ENCODE assay signal across 35 cellular contexts in the genomic region with DNA sequence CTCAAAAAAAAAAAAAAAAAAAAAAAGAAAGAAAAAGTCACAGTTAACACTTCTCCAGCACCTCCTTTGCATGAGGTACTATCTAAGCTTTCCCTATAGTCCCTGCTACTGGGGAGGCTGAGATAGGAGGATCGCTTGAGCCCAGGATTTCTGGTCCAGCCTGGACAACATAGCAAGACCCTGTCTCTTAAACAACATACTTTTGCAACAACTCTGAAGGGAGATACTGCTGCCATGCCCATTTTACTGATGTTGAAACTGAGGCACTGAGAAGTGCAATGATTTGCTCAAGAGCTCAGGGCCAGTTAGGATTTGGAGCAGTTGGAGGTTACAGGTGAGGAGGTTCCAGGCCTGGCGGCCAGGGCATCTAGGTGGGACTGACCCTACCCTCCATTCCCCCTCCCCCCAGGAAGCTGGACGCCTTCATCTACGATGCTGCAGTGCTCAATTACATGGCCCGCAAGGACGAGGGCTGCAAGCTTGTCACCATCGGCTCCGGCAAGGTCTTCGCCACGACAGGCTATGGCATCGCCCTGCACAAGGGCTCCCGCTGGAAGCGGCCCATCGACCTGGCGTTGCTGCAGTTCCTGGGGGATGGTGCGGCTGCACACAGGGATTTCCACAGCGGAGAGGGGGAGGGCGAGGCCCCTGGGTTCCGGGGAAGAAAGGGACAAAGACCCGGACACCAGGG. TPM values are rescaled to one million over a fixed set of nuclear protein-coding genes. Genes with fewer than 3 reads are reported as not detected.
DNase-seq lines count a peak whose midpoint lies in the region; ATAC-seq, FAIRE-seq and TF ChIP-seq lines count a peak whose summit lies in the region.
"Had no signal": no experiment of that assay in that cellular context is flagged by ENCODE, and none has a peak within 500 bp of the region (broad histone marks: within the 10 kb centered on the region; RNA-seq: fewer than 3 reads in every experiment).

No MANE protein-coding gene starts in this region.

- H3K9me3 ChIP-seq in T-helper 17 cell (ENCODE audit: control insufficient read depth, low read length, poor library complexity, severe bottlenecking) = no peaks in the 10 kb centered on the region
- H3K9me3 ChIP-seq in H1 (ENCODE audit: insufficient read depth in 2 of 2, low read depth in 1 of 2, low read length in 1 of 2) = no peaks in the 10 kb centered on the region
- H3K9me3 ChIP-seq in lower lobe of right lung = no peaks in the 10 kb centered on the region
- H3K9me3 ChIP-seq in effector memory CD4-positive, alpha-beta T cell (ENCODE audit: control insufficient read depth, low read length) = no peaks in the 10 kb centered on the region
- H3K9me3 ChIP-seq: BLaER1 treated with 17β-estradiol and CSF1 and Interleukin-3, amounts not matched to agents 10 nM and 100 nM; breast epithelium; colonic mucosa; esophagus squamous epithelium; gastrocnemius medialis; pancreas; thoracic aorta; vagina had no signal

- no peak overlapping the region for H2BK5ac ChIP-seq in H1 (ENCODE audit: low read depth, low read length)

- H4K8ac ChIP-seq in H1 (ENCODE audit: extremely low read depth, insufficient read depth, low read length) = no peak overlapping the region; the same call in 1 of the 2 replicates

- no peaks in the 10 kb centered on the region for H4K20me1 ChIP-seq in H1 (replicated peaks in 1 of 2; ENCODE audit: control insufficient read depth in 1 of 2, insufficient read depth in 2 of 2, low read length in 2 of 2)

- H3K14ac ChIP-seq in H1 (ENCODE audit: insufficient read length) = no peak overlapping the region

- peaks cover 8% of the 10 kb centered on the region for H3K23me2 ChIP-seq in H1 (ENCODE audit: low read depth, low read length)

- H3K27me3 Mint-ChIP-seq in activated naive CD4-positive, alpha-beta T cell treated with anti-CD3 and anti-CD28 coated beads, Interleukin-2, amount 50 U/mL, for 24 hours = peaks cover 18% of the 10 kb centered on the region
- H3K27me3 Mint-ChIP-seq in T-helper 17 cell = peaks cover 37% of the 10 kb centered on the region
- H3K27me3 Mint-ChIP-seq in stimulated activated memory B cell treated with anti-CD40 and anti-IgM and Interleukin-4, amounts not matched to agents 10 μg/mL and 1 μg/mL and 100 μg/mL, for 72 hours = peaks cover 48% of the 10 kb centered on the region

- FAIRE-seq in H1 (lab: Jason Lieb, UNC) = no peak
- FAIRE-seq: HTR-8/SVneo, pancreas, TTC549 had no signal

- intact Hi-C loops in lower lobe of right lung (cut with DNase I) = no loop called here

- POLR2A ChIA-PET in H1 (lab: Charles Lee; ENCODE audit: partially characterized antibody) = interaction anchor here (0.9 to 1.1 kb wide), 2 partner anchors 10 to 41 kb away, joined by 3 read pairs; no protein-coding TSS in a partner anchor

- peak overlapping the region; percentile 73 for H3K4me3 Mint-ChIP-seq in activated naive CD4-positive, alpha-beta T cell treated with anti-CD3 and anti-CD28 coated beads, Interleukin-2, amount 50 U/mL, for 24 hours
- H3K4me3 Mint-ChIP-seq in T-helper 17 cell = peak overlapping the region; percentile 81
- peak overlapping the region; percentile 52 for H3K4me3 Mint-ChIP-seq in stimulated activated memory B cell treated with anti-CD40 and anti-IgM and Interleukin-4, amounts not matched to agents 10 μg/mL and 1 μg/mL and 100 μg/mL, for 72 hours
- H3K4me3 Mint-ChIP-seq: endodermal cell had no signal

- H2AK5ac ChIP-seq in H1 (ENCODE audit: low read depth, low read length) = no peak overlapping the region

- TF ChIP-seq CTCF in H1 (IDR thresholded peaks at IDR 0.05; ENCODE audit: control extremely low read depth in 1 of 3, insufficient read depth in 1 of 3, low read depth in 1 of 3, low read length in 3 of 3) (no peak), lower lobe of right lung (IDR thresholded peaks at IDR 0.05) (no peak)

- no peak overlapping the region for H2BK20ac ChIP-seq in H1 (ENCODE audit: low read length)

- no peak overlapping the region for H3K27ac ChIP-seq in H1 (ENCODE audit: low read depth, low read length)
- H3K27ac ChIP-seq in lower lobe of right lung = no peak overlapping the region
- H3K27ac ChIP-seq in effector memory CD4-positive, alpha-beta T cell (ENCODE audit: insufficient read depth, low read length, poor library complexity, severe bottlenecking) = no peak overlapping the region
- H3K27ac ChIP-seq: BLaER1 treated with 17β-estradiol and CSF1 and Interleukin-3, amounts not matched to agents 10 nM and 100 nM; breast epithelium; colonic mucosa; esophagus squamous epithelium; gastrocnemius medialis; pancreas; PC-9; thoracic aorta; vagina had no signal

- no peak overlapping the region for H2BK120ac ChIP-seq in H1 (replicated peaks; ENCODE audit: low read depth, low read length)

- no peak overlapping the region for H3K23ac ChIP-seq in H1 (ENCODE audit: insufficient read length)

- no peak overlapping the region for H2AFZ ChIP-seq in H1 (ENCODE audit: low read length)
- H2AFZ ChIP-seq: PC-9 had no signal

- WGBS in H1 (ENCODE audit: extremely low coverage in 1 of 2, insufficient coverage in 1 of 2, insufficient read length in 1 of 2, insufficient replicate concordance in 2 of 2, low coverage in 1 of 2, low lambda C conversion rate in 2 of 2, missing lambda C conversion rate in 1 of 2), 2 experiments = 91% methylated on average over 20 of the region's 20 CpGs; no CpG with 5 or more reads in 1 of the 2 experiments

- peaks cover 29% of the 10 kb centered on the region for H3K4me1 Mint-ChIP-seq in activated naive CD4-positive, alpha-beta T cell treated with anti-CD3 and anti-CD28 coated beads, Interleukin-2, amount 50 U/mL, for 24 hours
- peaks cover 19% of the 10 kb centered on the region for H3K4me1 Mint-ChIP-seq in T-helper 17 cell
- peaks cover 25% of the 10 kb centered on the region for H3K4me1 Mint-ChIP-seq in stimulated activated memory B cell treated with anti-CD40 and anti-IgM and Interleukin-4, amounts not matched to agents 10 μg/mL and 1 μg/mL and 100 μg/mL, for 72 hours

- H3K36me3 ChIP-seq in H1 (ENCODE audit: control insufficient read depth in 2 of 4, insufficient read depth in 4 of 4, low read length in 3 of 4) (no peaks in the 10 kb centered on the region; a peak in 2 of 8 replicates), lower lobe of right lung (no peaks in the 10 kb centered on the region)
- no peaks in the 10 kb centered on the region for H3K36me3 ChIP-seq in effector memory CD4-positive, alpha-beta T cell (ENCODE audit: control insufficient read depth, insufficient read depth, low read length)
- H3K36me3 ChIP-seq: breast epithelium, colonic mucosa, esophagus squamous epithelium, gastrocnemius medialis, pancreas, thoracic aorta, vagina had no signal

- no peak for TF ChIP-seq EP300 in H1 (IDR thresholded peaks at IDR 0.05; ENCODE audit: borderline replicate concordance in 1 of 2, low read depth in 2 of 2, low read length in 2 of 2)

- H3K4me2 ChIP-seq in H1 (ENCODE audit: insufficient read depth in 1 of 2, low read depth in 2 of 2, low read length in 2 of 2) = no peak overlapping the region
- H3K4me2 ChIP-seq: BLaER1 treated with 17β-estradiol and CSF1 and Interleukin-3, amounts not matched to agents 10 nM and 100 nM; PC-9 had no signal

- H4K5ac ChIP-seq in H1 (ENCODE audit: insufficient read length, low read depth, low read length) = no peak overlapping the region

- H3K27me3 ChIP-seq in H1 (replicated peaks in 1 of 4; ENCODE audit: control insufficient read depth in 3 of 4, extremely low read depth in 1 of 4, insufficient read depth in 3 of 4, low read length in 3 of 4) (no peaks in the 10 kb centered on the region), lower lobe of right lung (ENCODE audit: low read depth) (peaks cover 40% of the 10 kb centered on the region)
- peaks cover 11% of the 10 kb centered on the region for H3K27me3 ChIP-seq in effector memory CD4-positive, alpha-beta T cell (replicated peaks; ENCODE audit: control insufficient read depth, insufficient read depth, low read length, poor library complexity, severe bottlenecking)
- H3K27me3 ChIP-seq: pancreas, vagina had no signal

- H3K79me2 ChIP-seq in H1 (ENCODE audit: control insufficient read depth in 1 of 2, insufficient read depth in 2 of 2, low read length in 2 of 2) = peaks cover 0 to 5% of the 10 kb centered on the region in 2 experiments; a peak in 2 of 4 replicates

- peaks cover 3% of the 10 kb centered on the region for H3K36me3 Mint-ChIP-seq in activated naive CD4-positive, alpha-beta T cell treated with anti-CD3 and anti-CD28 coated beads, Interleukin-2, amount 50 U/mL, for 24 hours
- H3K36me3 Mint-ChIP-seq in T-helper 17 cell (ENCODE audit: low read depth) = peaks cover 5% of the 10 kb centered on the region
- H3K36me3 Mint-ChIP-seq in stimulated activated memory B cell treated with anti-CD40 and anti-IgM and Interleukin-4, amounts not matched to agents 10 μg/mL and 1 μg/mL and 100 μg/mL, for 72 hours = no peaks in the 10 kb centered on the region

- no peaks in the 10 kb centered on the region for H3K9me3 Mint-ChIP-seq in activated naive CD4-positive, alpha-beta T cell treated with anti-CD3 and anti-CD28 coated beads, Interleukin-2, amount 50 U/mL, for 24 hours
- H3K9me3 Mint-ChIP-seq in stimulated activated memory B cell treated with anti-CD40 and anti-IgM and Interleukin-4, amounts not matched to agents 10 μg/mL and 1 μg/mL and 100 μg/mL, for 72 hours = no peaks in the 10 kb centered on the region
- H3K9me3 Mint-ChIP-seq: endodermal cell had no signal

- no peak overlapping the region for H3K4ac ChIP-seq in H1 (replicated peaks; ENCODE audit: insufficient read length, low read depth, low read length)

- H4K91ac ChIP-seq in H1 (replicated peaks; ENCODE audit: insufficient read length, low read length) = no peak overlapping the region

- H2BK15ac ChIP-seq in H1 (ENCODE audit: low read length) = no peak overlapping the region

- H3K4me3 ChIP-seq in H1 (ENCODE audit: extremely low read depth in 1 of 4, insufficient read depth in 2 of 4, low read depth in 3 of 4, low read length in 4 of 4) (no peak overlapping the region), lower lobe of right lung (no peak overlapping the region)
- no peak overlapping the region for H3K4me3 ChIP-seq in effector memory CD4-positive, alpha-beta T cell (ENCODE audit: insufficient read depth, low read depth, low read length, poor library complexity, severe bottlenecking)
- H3K4me3 ChIP-seq: BLaER1 treated with 17β-estradiol and CSF1 and Interleukin-3, amounts not matched to agents 10 nM and 100 nM; breast epithelium; colonic mucosa; esophagus squamous epithelium; gastrocnemius medialis; pancreas; PC-9; thoracic aorta; vagina had no signal

- no peak overlapping the region for H3K27ac Mint-ChIP-seq in activated naive CD4-positive, alpha-beta T cell treated with anti-CD3 and anti-CD28 coated beads, Interleukin-2, amount 50 U/mL, for 24 hours
- peak overlapping the region; percentile 29 for H3K27ac Mint-ChIP-seq in T-helper 17 cell
- H3K27ac Mint-ChIP-seq in stimulated activated memory B cell treated with anti-CD40 and anti-IgM and Interleukin-4, amounts not matched to agents 10 μg/mL and 1 μg/mL and 100 μg/mL, for 72 hours = no peak overlapping the region
- H3K27ac Mint-ChIP-seq: endodermal cell had no signal

- ATAC-seq in T-helper 17 cell (no peak), GM18858 (IDR thresholded peaks at IDR 0.05; ENCODE audit: unreplicated experiment) (no peak), lower lobe of right lung (no peak)
- ATAC-seq in stimulated activated memory B cell treated with anti-CD40 and anti-IgM and Interleukin-4, amounts not matched to agents 10 μg/mL and 1 μg/mL and 100 μg/mL, for 72 hours = no peak
- ATAC-seq: gastrocnemius medialis; left lobe of liver; pancreas; right cardiac atrium; stimulated activated naive CD8-positive, alpha-beta T cell treated with anti-CD3 and anti-CD28 coated beads, Interleukin-15, Interleukin-2, amounts not matched to agents 100 U/mL and 50 U/mL, for 24 hours had no signal

- no peak overlapping the region for H3K56ac ChIP-seq in H1 (replicated peaks; ENCODE audit: insufficient read length, low read depth, low read length)

- no peak for TF ChIP-seq POLR2A in H1 (IDR thresholded peaks at IDR 0.05; ENCODE audit: control extremely low read depth in 1 of 2, low read depth in 2 of 2, low read length in 2 of 2)

- no peak overlapping the region for H2BK12ac ChIP-seq in H1 (ENCODE audit: low read depth, low read length)

- H3K79me1 ChIP-seq in H1 (ENCODE audit: low read depth, low read length) = no peaks in the 10 kb centered on the region; the same call in 1 of the 2 replicates

- H3K9ac ChIP-seq in H1 (replicated peaks in 1 of 4; ENCODE audit: extremely low read depth in 1 of 4, low read depth in 3 of 4, low read length in 3 of 4) = no peak overlapping the region
- H3K9ac ChIP-seq: BLaER1 treated with 17β-estradiol and CSF1 and Interleukin-3, amounts not matched to agents 10 nM and 100 nM had no signal

- H3K4me1 ChIP-seq in H1 (replicated peaks in 1 of 4; ENCODE audit: control insufficient read depth in 3 of 4, insufficient read depth in 4 of 4, low read length in 3 of 4) = peaks cover 0 to 5% (median 3%) of the 10 kb centered on the region in 4 experiments; a peak in 4 of 7 replicates
- H3K4me1 ChIP-seq in lower lobe of right lung = peaks cover 24% of the 10 kb centered on the region
- peaks cover 20% of the 10 kb centered on the region for H3K4me1 ChIP-seq in effector memory CD4-positive, alpha-beta T cell (ENCODE audit: control insufficient read depth, insufficient read depth, low read length, poor library complexity, severe bottlenecking)

- no peak overlapping the region for H3K18ac ChIP-seq in H1 (ENCODE audit: extremely low read depth, low read length)

- no peak for DNase-seq in activated naive CD4-positive, alpha-beta T cell treated with Interleukin-2 at 50 U/mL for 16 hours
- DNase-seq in T-helper 17 cell (no peak), H1 (ENCODE audit: low read depth in 1 of 2, low spot score in 2 of 2) (no peak), lower lobe of right lung (no peak)
- no peak for DNase-seq in effector memory CD4-positive, alpha-beta T cell
- DNase-seq: ACHN; activated CD4-positive, alpha-beta T cell treated with anti-CD3 and anti-CD28 coated beads for 4 hours; activated CD8-positive, alpha-beta memory T cell treated with anti-CD3 and anti-CD28 coated beads, Interleukin-2, amount 50 U/mL, for 48 hours; activated gamma-delta T cell; amniotic stem cell; colonic mucosa; esophagus squamous epithelium; gastrocnemius medialis; hippocampal formation; NCI-H146; NCI-H510A; NK-92 treated with Interleukin-12 subunit alpha and Interleukin-12 subunit beta, amount 100 ng/mL, for 24 hours; PC-9; SHP77; stimulated activated CD4-positive, alpha-beta T cell treated with anti-CD3 and anti-CD28 coated beads, Interleukin-12 subunit alpha, Interleukin-12 subunit beta, amount 100 ng/mL, for 4 hours; stimulated activated CD4-positive, alpha-beta T cell treated with anti-CD3 and anti-CD28 coated beads, Interleukin-4, amount 100 ng/mL, for 24 hours; stimulated activated naive CD8-positive, alpha-beta T cell treated with anti-CD3 and anti-CD28 coated beads, Interleukin-15, Interleukin-2, amounts not matched to agents 100 U/mL and 50 U/mL, for 24 hours had no signal

- CTCF ChIA-PET in H1 (lab: Charles Lee; ENCODE audit: partially characterized antibody) = interaction anchor here (0.5 to 2.6 kb wide), 2 partner anchors 50 to 66 kb away, joined by 6 to 8 read pairs; a partner anchor contains a TSS

- no peak for TF ChIP-seq RAD21 in H1 (IDR thresholded peaks at IDR 0.05 in 1 of 2, conservative IDR thresholded peaks at IDR 0.05 in 1 of 2; ENCODE audit: low read depth in 2 of 2, low read length in 2 of 2)

RNA-seq across cellular contexts. Expression of a gene that starts 4.3 kb away (rescaled TPM):
- 10 to 100 TPM; 32.5 TPM for total RNA-seq in T-helper 17 cell
- total RNA-seq in H1 (2021; fragmentation: NEBNext Ultra II Directional; extraction: Animal tissue kit (Norgen Biotek cat#: 25700)) = 61.9 and 64.9 TPM in 2 replicates
- polyA plus RNA-seq in H1 (2011; rRNA removed) = 36.9 and 46.4 TPM in 2 replicates
- 44.2 TPM for polyA plus RNA-seq in H1 (2011; cell fraction: cytosol; rRNA removed)
- 30.1 TPM for polyA plus RNA-seq in H1 (2011; cell fraction: nucleus; rRNA removed)
- polyA plus RNA-seq in H1 (2012, experiment 1 of 2) = 25.4 to 44.2 TPM (median 41.0 TPM) in 4 replicates
- polyA plus RNA-seq in H1 (2012, experiment 2 of 2) = 36.9 TPM
- 18.6 TPM for polyA plus RNA-seq in H1 (2013, experiment 1 of 2)
- 17.3 TPM for polyA plus RNA-seq in H1 (2013, experiment 2 of 2)
- 11.5 and 19.1 TPM in 2 replicates for polyA minus RNA-seq in H1 (2011; rRNA and poly(A)+ RNA removed)
- polyA minus RNA-seq in H1 (2011; cell fraction: cytosol; rRNA and poly(A)+ RNA removed) = 24.4 TPM
- 18.2 TPM for polyA minus RNA-seq in H1 (2011; cell fraction: nucleus; rRNA and poly(A)+ RNA removed)
- 25.8 TPM for total RNA-seq in lower lobe of right lung

RNA-seq across cellular contexts. Expression of a gene that starts 13.9 kb away (rescaled TPM):
- 1 to 10 TPM; 1.7 to 2.5 TPM for total RNA-seq in T-helper 17 cell
- total RNA-seq in H1 (2021; fragmentation: NEBNext Ultra II Directional; extraction: Animal tissue kit (Norgen Biotek cat#: 25700)) = 0.89 and 1.0 TPM in 2 replicates
- 0.45 and 0.61 TPM in 2 replicates for polyA plus RNA-seq in H1 (2011; rRNA removed)
- 0.28 TPM for polyA plus RNA-seq in H1 (2011; cell fraction: cytosol; rRNA removed)
- polyA plus RNA-seq in H1 (2011; cell fraction: nucleus; rRNA removed) = 1.3 TPM
- 0.66 to 0.84 TPM (median 0.73 TPM) in 4 replicates for polyA plus RNA-seq in H1 (2012, experiment 1 of 2)
- 0.68 TPM for polyA plus RNA-seq in H1 (2012, experiment 2 of 2)
- 0.39 TPM for polyA plus RNA-seq in H1 (2013, experiment 1 of 2)
- polyA plus RNA-seq in H1 (2013, experiment 2 of 2) = 0.44 TPM
- 0.68 and 1.9 TPM in 2 replicates for polyA minus RNA-seq in H1 (2011; rRNA and poly(A)+ RNA removed)
- 0.37 TPM for polyA minus RNA-seq in H1 (2011; cell fraction: cytosol; rRNA and poly(A)+ RNA removed)
- polyA minus RNA-seq in H1 (2011; cell fraction: nucleus; rRNA and poly(A)+ RNA removed) = 0.80 TPM
- 0.71 TPM for total RNA-seq in lower lobe of right lung

RNA-seq across cellular contexts. Expression of a gene that starts 27.7 kb away (rescaled TPM):
- 10 to 100 TPM; 42.3 to 53.4 TPM for total RNA-seq in T-helper 17 cell
- 67.7 and 71.4 TPM in 2 replicates for total RNA-seq in H1 (2021; fragmentation: NEBNext Ultra II Directional; extraction: Animal tissue kit (Norgen Biotek cat#: 25700))
- 43.7 and 62.5 TPM in 2 replicates for polyA plus RNA-seq in H1 (2011; rRNA removed)
- polyA plus RNA-seq in H1 (2011; cell fraction: cytosol; rRNA removed) = 59.5 TPM
- polyA plus RNA-seq in H1 (2011; cell fraction: nucleus; rRNA removed) = 225 TPM
- 64.0 to 76.5 TPM (median 71.8 TPM) in 4 replicates for polyA plus RNA-seq in H1 (2012, experiment 1 of 2)
- 35.7 TPM for polyA plus RNA-seq in H1 (2012, experiment 2 of 2)
- 44.2 TPM for polyA plus RNA-seq in H1 (2013, experiment 1 of 2)
- 37.5 TPM for polyA plus RNA-seq in H1 (2013, experiment 2 of 2)
- 53.7 and 70.7 TPM in 2 replicates for polyA minus RNA-seq in H1 (2011; rRNA and poly(A)+ RNA removed)
- polyA minus RNA-seq in H1 (2011; cell fraction: cytosol; rRNA and poly(A)+ RNA removed) = 28.7 TPM
- polyA minus RNA-seq in H1 (2011; cell fraction: nucleus; rRNA and poly(A)+ RNA removed) = 65.5 TPM
- 75.2 TPM for total RNA-seq in lower lobe of right lung

RNA-seq across cellular contexts. Expression of a gene that starts 48.0 kb away (rescaled TPM):
- total RNA-seq in T-helper 17 cell (under 1 TPM; 0.08 to 0.17 TPM), lower lobe of right lung (0.95 TPM)
- total RNA-seq in H1 (2021; fragmentation: NEBNext Ultra II Directional; extraction: Animal tissue kit (Norgen Biotek cat#: 25700)) = 11.0 and 12.4 TPM in 2 replicates
- 2.2 and 4.9 TPM in 2 replicates for polyA plus RNA-seq in H1 (2011; rRNA removed)
- polyA plus RNA-seq in H1 (2011; cell fraction: cytosol; rRNA removed) = 1.6 TPM
- polyA plus RNA-seq in H1 (2011; cell fraction: nucleus; rRNA removed) = 6.1 TPM
- 3.6 to 9.3 TPM (median 7.1 TPM) in 4 replicates for polyA plus RNA-seq in H1 (2012, experiment 1 of 2)
- 4.5 TPM for polyA plus RNA-seq in H1 (2012, experiment 2 of 2)
- 37.6 TPM for polyA plus RNA-seq in H1 (2013, experiment 1 of 2)
- 33.0 TPM for polyA plus RNA-seq in H1 (2013, experiment 2 of 2)
- 2.1 and 2.7 TPM in 2 replicates for polyA minus RNA-seq in H1 (2011; rRNA and poly(A)+ RNA removed)
- polyA minus RNA-seq in H1 (2011; cell fraction: cytosol; rRNA and poly(A)+ RNA removed) = 8.6 TPM
- polyA minus RNA-seq in H1 (2011; cell fraction: nucleus; rRNA and poly(A)+ RNA removed) = 4.9 TPM
- total RNA-seq: vagina had no signal

RNA-seq across cellular contexts. Expression of a gene that starts 50.2 kb away (rescaled TPM):
- total RNA-seq in T-helper 17 cell = 10 to 100 TPM; 34.0 to 41.3 TPM
- 224 and 225 TPM in 2 replicates for total RNA-seq in H1 (2021; fragmentation: NEBNext Ultra II Directional; extraction: Animal tissue kit (Norgen Biotek cat#: 25700))
- polyA plus RNA-seq in H1 (2011; rRNA removed) = 231 and 249 TPM in 2 replicates
- polyA plus RNA-seq in H1 (2011; cell fraction: cytosol; rRNA removed) = 107 TPM
- 178 TPM for polyA plus RNA-seq in H1 (2011; cell fraction: nucleus; rRNA removed)
- polyA plus RNA-seq in H1 (2012, experiment 1 of 2) = 154 to 271 TPM (median 239 TPM) in 4 replicates
- 352 TPM for polyA plus RNA-seq in H1 (2012, experiment 2 of 2)
- polyA plus RNA-seq in H1 (2013, experiment 1 of 2) = 604 TPM
- 663 TPM for polyA plus RNA-seq in H1 (2013, experiment 2 of 2)
- 147 and 178 TPM in 2 replicates for polyA minus RNA-seq in H1 (2011; rRNA and poly(A)+ RNA removed)
- 102 TPM for polyA minus RNA-seq in H1 (2011; cell fraction: cytosol; rRNA and poly(A)+ RNA removed)
- polyA minus RNA-seq in H1 (2011; cell fraction: nucleus; rRNA and poly(A)+ RNA removed) = 58.9 TPM
- total RNA-seq in lower lobe of right lung = 137 TPM
